In genomic region chr7:16889305-16889704, GRCh38 we compare ENCODE assay signal across 27 cellular contexts. TPM values are rescaled to one million over a fixed set of nuclear protein-coding genes. Genes with fewer than 3 reads are reported as not detected.
"Had no signal": no experiment of that assay in that cellular context is flagged by ENCODE, and none has a peak within 500 bp of the region (broad histone marks: within the 10 kb centered on the region; RNA-seq: fewer than 3 reads in every experiment).

No MANE protein-coding gene starts in this region.

- DNase-seq: cortex of kidney; dorsolateral prefrontal cortex; effector CD8-positive, alpha-beta T cell; heart right ventricle; islet precursor cell; left ventricle myocardium inferior; lower lobe of right lung; natural killer cell; small intestine; stimulated activated CD4-positive, alpha-beta T cell treated with anti-CD3 and anti-CD28 coated beads, Interleukin-4, amount 100 ng/mL, for 1 hour; stimulated activated CD8-positive, alpha-beta memory T cell treated with anti-CD3 and anti-CD28 coated beads, Interleukin-4, amount 100 ng/mL, for 48 hours; stimulated activated naive CD8-positive, alpha-beta T cell treated with anti-CD3 and anti-CD28 coated beads, Interleukin-15, Interleukin-2, amounts not matched to agents 100 U/mL and 50 U/mL, for 24 hours; thyroid gland; upper lobe of left lung; uterus had no signal

- H3K27ac Mint-ChIP-seq: memory B cell, mesothelial cell of epicardium had no signal

- H3K36me3 Mint-ChIP-seq: memory B cell; mesothelial cell of epicardium; natural killer cell; stimulated activated effector memory CD8-positive, alpha-beta T cell treated with anti-CD3 and anti-CD28 coated beads, Interleukin-12 subunit alpha, Interleukin-12 subunit beta, amount 100 ng/mL, for 72 hours had no signal

- ATAC-seq: esophagus mucosa, heart right ventricle, lower lobe of right lung had no signal

- H3K9me3 Mint-ChIP-seq: memory B cell; mesothelial cell of epicardium; natural killer cell; neural crest cell; stimulated activated effector memory CD8-positive, alpha-beta T cell treated with anti-CD3 and anti-CD28 coated beads, Interleukin-12 subunit alpha, Interleukin-12 subunit beta, amount 100 ng/mL, for 72 hours had no signal

- H3K9me3 ChIP-seq: heart right ventricle, left ventricle myocardium inferior, lower lobe of right lung, right atrium auricular region, suprapubic skin, thyroid gland, upper lobe of left lung, uterus had no signal

- H3K27me3 Mint-ChIP-seq: memory B cell had no signal

- H3K4me3 ChIP-seq: dorsolateral prefrontal cortex, heart right ventricle, left ventricle myocardium inferior, lower lobe of right lung, right atrium auricular region, suprapubic skin, thyroid gland, upper lobe of left lung, uterus had no signal

- H3K27me3 ChIP-seq: dorsolateral prefrontal cortex, heart right ventricle, right atrium auricular region, suprapubic skin, thyroid gland, upper lobe of left lung, uterus had no signal

- H3K4me1 Mint-ChIP-seq: memory B cell, neural crest cell had no signal

- H3K4me1 ChIP-seq: heart right ventricle, left ventricle myocardium inferior, right atrium auricular region, suprapubic skin, thyroid gland, upper lobe of left lung, uterus had no signal

- H3K36me3 ChIP-seq: heart right ventricle, left ventricle myocardium inferior, lower lobe of right lung, right atrium auricular region, suprapubic skin, thyroid gland, upper lobe of left lung, uterus had no signal

- H3K27ac ChIP-seq: dorsolateral prefrontal cortex, heart right ventricle, left ventricle myocardium inferior, lower lobe of right lung, right atrium auricular region, suprapubic skin, thyroid gland, upper lobe of left lung, uterus had no signal

- H3K4me3 Mint-ChIP-seq: memory B cell; mesothelial cell of epicardium; natural killer cell; neural crest cell; stimulated activated effector memory CD8-positive, alpha-beta T cell treated with anti-CD3 and anti-CD28 coated beads, Interleukin-12 subunit alpha, Interleukin-12 subunit beta, amount 100 ng/mL, for 72 hours had no signal

RNA-seq across cellular contexts. Expression of gene AGR3, which starts 7.5 kb away (rescaled TPM):
- total RNA-seq: dorsolateral prefrontal cortex, esophagus mucosa, fibroblast of lung, frontal cortex, glomerular endothelial cell, heart right ventricle, left ventricle myocardium inferior, myocyte, natural killer cell, neural crest cell, osteocyte, right atrium auricular region had no signal
- polyA plus RNA-seq: fibroblast of lung, heart right ventricle had no signal
